In the genomic region with DNA sequence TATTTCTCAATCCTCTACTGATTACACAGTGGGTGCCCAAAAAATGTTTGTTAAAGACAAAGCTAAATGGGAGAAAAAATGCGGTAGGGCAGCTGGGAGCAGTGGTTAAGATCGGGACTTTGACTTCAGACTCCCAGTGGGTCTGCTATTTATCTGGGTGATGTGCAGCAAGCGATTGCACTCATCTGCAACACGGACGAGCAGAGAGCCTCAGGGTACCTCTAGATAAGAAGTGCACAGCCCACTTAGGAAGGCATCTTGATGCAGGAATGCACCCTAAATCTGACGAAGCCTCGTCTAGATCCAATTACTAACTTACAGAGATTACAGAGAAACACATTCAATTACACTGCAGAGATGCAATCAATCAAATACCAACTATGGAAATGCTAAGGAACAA, we compare ENCODE assay signal across 27 cellular contexts.
"Had no signal": no experiment of that assay in that cellular context is flagged by ENCODE, and none has a peak within 500 bp of the region (broad histone marks: within the 10 kb centered on the region; RNA-seq: fewer than 3 reads in every experiment).

No MANE protein-coding gene starts in this region.

- DNase-seq: activated CD8-positive, alpha-beta memory T cell treated with anti-CD3 and anti-CD28 coated beads for 24 hours; activated CD8-positive, alpha-beta memory T cell treated with anti-CD3 and anti-CD28 coated beads, Interleukin-2, amount 50 U/mL, for 4 hours; activated T-cell treated with anti-CD3 and anti-CD28 coated beads, Interleukin-2, amount 50 U/mL, for 24 hours; adrenal gland; cerebellar nuclear complex; esophagus squamous epithelium; gastrocnemius medialis; hippocampal formation; left ventricle myocardium superior; mammary epithelial cell; midbrain; natural killer cell; pancreas; psoas muscle; right cardiac atrium; stimulated activated CD4-positive, alpha-beta T cell treated with anti-CD3 and anti-CD28 coated beads, Interleukin-12 subunit alpha, Interleukin-12 subunit beta, amount 100 ng/mL, for 4 hours; stimulated activated naive CD8-positive, alpha-beta T cell treated with anti-CD3 and anti-CD28 coated beads, Interleukin-15, amount 100 ng/mL, for 72 hours; tibial artery had no signal

- H3K27me3 Mint-ChIP-seq: activated naive CD8-positive, alpha-beta T cell; activated T-cell treated with anti-CD3 and anti-CD28 coated beads, Interleukin-2, amount 50 U/mL, for 24 hours; activated T-helper 17 cell treated with anti-CD3 and anti-CD28 coated beads, Interleukin-2, amount 50 U/mL, for 72 hours; stimulated activated naive CD8-positive, alpha-beta T cell treated with anti-CD3 and anti-CD28 coated beads, Interleukin-15, amount 100 ng/mL, for 72 hours had no signal

- H3K27ac Mint-ChIP-seq: activated naive CD8-positive, alpha-beta T cell; activated T-cell treated with anti-CD3 and anti-CD28 coated beads, Interleukin-2, amount 50 U/mL, for 24 hours; activated T-helper 17 cell treated with anti-CD3 and anti-CD28 coated beads, Interleukin-2, amount 50 U/mL, for 72 hours; natural killer cell; stimulated activated effector memory CD8-positive, alpha-beta T cell treated with anti-CD3 and anti-CD28 coated beads, Interleukin-12 subunit alpha, Interleukin-12 subunit beta, amount 100 ng/mL, for 72 hours; stimulated activated naive CD8-positive, alpha-beta T cell treated with anti-CD3 and anti-CD28 coated beads, Interleukin-15, amount 100 ng/mL, for 72 hours had no signal

- H3K36me3 Mint-ChIP-seq: natural killer cell had no signal

- FAIRE-seq: astrocyte, bronchial epithelial cell, pancreas, TTC549, urothelium cell line had no signal

- ATAC-seq: activated T-helper 17 cell treated with anti-CD3 and anti-CD28 coated beads, Interleukin-2, amount 50 U/mL, for 72 hours; gastrocnemius medialis; left ventricle myocardium superior; natural killer cell; pancreas; psoas muscle; right cardiac atrium; stimulated activated effector memory CD8-positive, alpha-beta T cell treated with anti-CD3 and anti-CD28 coated beads, Interleukin-12 subunit alpha, Interleukin-12 subunit beta, amount 100 ng/mL, for 72 hours; stimulated activated naive CD8-positive, alpha-beta T cell treated with anti-CD3 and anti-CD28 coated beads, Interleukin-15, amount 100 ng/mL, for 72 hours had no signal

- H3K9me3 Mint-ChIP-seq: activated T-cell treated with anti-CD3 and anti-CD28 coated beads, Interleukin-2, amount 50 U/mL, for 24 hours; activated T-helper 17 cell treated with anti-CD3 and anti-CD28 coated beads, Interleukin-2, amount 50 U/mL, for 72 hours; natural killer cell; stimulated activated effector memory CD8-positive, alpha-beta T cell treated with anti-CD3 and anti-CD28 coated beads, Interleukin-12 subunit alpha, Interleukin-12 subunit beta, amount 100 ng/mL, for 72 hours; stimulated activated naive CD8-positive, alpha-beta T cell treated with anti-CD3 and anti-CD28 coated beads, Interleukin-15, amount 100 ng/mL, for 72 hours had no signal

- H3K36me3 ChIP-seq: adrenal gland, gastrocnemius medialis, pancreas had no signal

- H3K4me3 ChIP-seq: adrenal gland, coronary artery, esophagus squamous epithelium, gastrocnemius medialis, pancreas, psoas muscle, tibial artery had no signal

- H3K4me3 Mint-ChIP-seq: activated naive CD8-positive, alpha-beta T cell; activated T-cell treated with anti-CD3 and anti-CD28 coated beads, Interleukin-2, amount 50 U/mL, for 24 hours; activated T-helper 17 cell treated with anti-CD3 and anti-CD28 coated beads, Interleukin-2, amount 50 U/mL, for 72 hours; natural killer cell; stimulated activated effector memory CD8-positive, alpha-beta T cell treated with anti-CD3 and anti-CD28 coated beads, Interleukin-12 subunit alpha, Interleukin-12 subunit beta, amount 100 ng/mL, for 72 hours; stimulated activated naive CD8-positive, alpha-beta T cell treated with anti-CD3 and anti-CD28 coated beads, Interleukin-15, amount 100 ng/mL, for 72 hours had no signal

- H3K27me3 ChIP-seq: adrenal gland, esophagus squamous epithelium, gastrocnemius medialis, pancreas, tibial artery had no signal

- H3K9me3 ChIP-seq: adrenal gland, esophagus squamous epithelium, gastrocnemius medialis, neutrophil, pancreas, psoas muscle, tibial artery had no signal

- H3K27ac ChIP-seq: adrenal gland, coronary artery, esophagus squamous epithelium, gastrocnemius medialis, neutrophil, psoas muscle, tibial artery had no signal
